ENCODE assay signal across 25 cellular contexts in genomic region chr14:51079085-51079484, GRCh38. TPM values are rescaled to one million over a fixed set of nuclear protein-coding genes. Genes with fewer than 3 reads are reported as not detected.
DNase-seq lines count a peak whose midpoint lies in the region; ATAC-seq and TF ChIP-seq lines count a peak whose summit lies in the region.
"Had no signal": no experiment of that assay in that cellular context is flagged by ENCODE, and none has a peak within 500 bp of the region (broad histone marks: within the 10 kb centered on the region; RNA-seq: fewer than 3 reads in every experiment).

No MANE protein-coding gene starts in this region.

- peaks cover 5% of the 10 kb centered on the region for H3K27me3 Mint-ChIP-seq in T-helper 2 cell treated with Interferon-gamma antibody and Interleukin-4, amounts not matched to agents 5 μg/mL and 100 μg/mL, for 36 hours (ENCODE audit: low read depth)
- peaks cover 2% of the 10 kb centered on the region for H3K27me3 Mint-ChIP-seq in activated naive CD8-positive, alpha-beta T cell treated with anti-CD3 and anti-CD28 coated beads, Interleukin-2, amount 50 U/mL, for 24 hours

- H3K27ac Mint-ChIP-seq in T-helper 2 cell treated with Interferon-gamma antibody and Interleukin-4, amounts not matched to agents 5 μg/mL and 100 μg/mL, for 36 hours, result no peak overlapping the region
- no peak overlapping the region for H3K27ac Mint-ChIP-seq in activated naive CD8-positive, alpha-beta T cell treated with anti-CD3 and anti-CD28 coated beads, Interleukin-2, amount 50 U/mL, for 24 hours
- H3K27ac Mint-ChIP-seq: activated T-cell treated with anti-CD3 and anti-CD28 coated beads, Interleukin-2, amount 50 U/mL, for 72 hours; nephron progenitor cell; stimulated activated naive CD8-positive, alpha-beta T cell treated with anti-CD3 and anti-CD28 coated beads, Interleukin-15, Interleukin-2, amounts not matched to agents 100 ng/mL and 50 ng/mL, for 24 hours; T-helper 17 cell had no signal

- H3K9me3 Mint-ChIP-seq in T-helper 2 cell treated with Interferon-gamma antibody and Interleukin-4, amounts not matched to agents 5 μg/mL and 100 μg/mL, for 36 hours, result no peaks in the 10 kb centered on the region
- H3K9me3 Mint-ChIP-seq in activated naive CD8-positive, alpha-beta T cell treated with anti-CD3 and anti-CD28 coated beads, Interleukin-2, amount 50 U/mL, for 24 hours, result no peaks in the 10 kb centered on the region
- H3K9me3 Mint-ChIP-seq: activated T-cell treated with anti-CD3 and anti-CD28 coated beads, Interleukin-2, amount 50 U/mL, for 72 hours; CD4-positive, CD25-positive, alpha-beta regulatory T cell; central memory CD8-positive, alpha-beta T cell; nephron progenitor cell; stimulated activated naive CD8-positive, alpha-beta T cell treated with anti-CD3 and anti-CD28 coated beads, Interleukin-15, Interleukin-2, amounts not matched to agents 100 ng/mL and 50 ng/mL, for 24 hours had no signal

- DNase-seq in HT-29 (ENCODE audit: low spot score) (peak; percentile 10), NOMO-1 treated with dmso at 0.1 percent for 144 hours (lab: John Stamatoyannopoulos, UW; ENCODE audit: unreplicated experiment) (peak; percentile 17), choroid plexus epithelial cell (ENCODE audit: low read depth) (peak; percentile 21), kidney tubule cell (ENCODE audit: low spot score) (peak; percentile 6), NCI-H524 (lab: John Stamatoyannopoulos, UW) (no peak)
- no peak for DNase-seq in T-helper 2 cell treated with Interferon-gamma antibody and Interleukin-4, amounts not matched to agents 5 μg/mL and 100 μg/mL, for 36 hours (ENCODE audit: low spot score)
- no peak for DNase-seq in activated naive CD8-positive, alpha-beta T cell treated with anti-CD3 and anti-CD28 coated beads, Interleukin-2, amount 50 U/mL, for 24 hours
- DNase-seq in activated effector memory CD4-positive, alpha-beta T cell treated with anti-CD3 and anti-CD28 coated beads, Interleukin-2, amount 50 U/mL, for 16 hours, result no peak
- DNase-seq: activated CD4-positive, alpha-beta T cell treated with anti-CD3 and anti-CD28 coated beads for 4 hours; activated naive CD4-positive, alpha-beta T cell treated with anti-CD3 and anti-CD28 coated beads, Interleukin-2, amount 50 U/mL, for 16 hours; activated T-cell treated with anti-CD3 and anti-CD28 coated beads, Interleukin-2, amount 50 U/mL, for 72 hours; CD4-positive, CD25-positive, alpha-beta regulatory T cell; IMR-90; lower lobe of right lung; NCI-H1436 treated with DMSO at 0.1 percent for 48 hours; NCI-H2107; nephron progenitor cell; posterior cingulate gyrus; RPMI8226; T-helper 17 cell; thyroid gland had no signal

- TF ChIP-seq CTCF in choroid plexus epithelial cell (conservative IDR thresholded peaks at IDR 0.05; ENCODE audit: low read depth, low read length), result no peak

- no peak overlapping the region for H3K4me3 ChIP-seq in choroid plexus epithelial cell (ENCODE audit: low read depth, low read length)
- H3K4me3 ChIP-seq: HAP-1, lower lobe of right lung, thyroid gland had no signal

- H3K4me3 Mint-ChIP-seq in T-helper 2 cell treated with Interferon-gamma antibody and Interleukin-4, amounts not matched to agents 5 μg/mL and 100 μg/mL, for 36 hours, result no peak overlapping the region
- H3K4me3 Mint-ChIP-seq in activated naive CD8-positive, alpha-beta T cell treated with anti-CD3 and anti-CD28 coated beads, Interleukin-2, amount 50 U/mL, for 24 hours, result no peak overlapping the region
- H3K4me3 Mint-ChIP-seq: activated T-cell treated with anti-CD3 and anti-CD28 coated beads, Interleukin-2, amount 50 U/mL, for 72 hours; CD4-positive, CD25-positive, alpha-beta regulatory T cell; central memory CD8-positive, alpha-beta T cell; nephron progenitor cell; stimulated activated naive CD8-positive, alpha-beta T cell treated with anti-CD3 and anti-CD28 coated beads, Interleukin-15, Interleukin-2, amounts not matched to agents 100 ng/mL and 50 ng/mL, for 24 hours; T-helper 17 cell had no signal

- H3K4me1 Mint-ChIP-seq in T-helper 2 cell treated with Interferon-gamma antibody and Interleukin-4, amounts not matched to agents 5 μg/mL and 100 μg/mL, for 36 hours (ENCODE audit: low read depth), result no peaks in the 10 kb centered on the region
- no peaks in the 10 kb centered on the region for H3K4me1 Mint-ChIP-seq in activated naive CD8-positive, alpha-beta T cell treated with anti-CD3 and anti-CD28 coated beads, Interleukin-2, amount 50 U/mL, for 24 hours
- H3K4me1 Mint-ChIP-seq: CD4-positive, CD25-positive, alpha-beta regulatory T cell; central memory CD8-positive, alpha-beta T cell; nephron progenitor cell; T-helper 17 cell had no signal

- ATAC-seq in activated naive CD8-positive, alpha-beta T cell treated with anti-CD3 and anti-CD28 coated beads, Interleukin-2, amount 50 U/mL, for 24 hours, result no peak
- ATAC-seq: activated T-cell treated with anti-CD3 and anti-CD28 coated beads, Interleukin-2, amount 50 U/mL, for 72 hours; lower lobe of right lung; sciatic nerve; T-helper 17 cell had no signal

- no peaks in the 10 kb centered on the region for H3K36me3 Mint-ChIP-seq in T-helper 2 cell treated with Interferon-gamma antibody and Interleukin-4, amounts not matched to agents 5 μg/mL and 100 μg/mL, for 36 hours (ENCODE audit: low read depth)
- no peaks in the 10 kb centered on the region for H3K36me3 Mint-ChIP-seq in activated naive CD8-positive, alpha-beta T cell treated with anti-CD3 and anti-CD28 coated beads, Interleukin-2, amount 50 U/mL, for 24 hours (ENCODE audit: low read depth)
- H3K36me3 Mint-ChIP-seq: CD4-positive, CD25-positive, alpha-beta regulatory T cell had no signal

RNA-seq across cellular contexts. Expression of gene TRIM9, which starts 15.8 kb away (rescaled TPM):
- not detected in 2 replicates for total RNA-seq in HT-29 (2014; rRNA removed; shearing (Covaris generic))

Comparison
In these comparisons a context has a peak if more than half of its experiments do, and no peak if none do; other contexts are left out.
1. DNase-seq: peak in HT-29 (single experiment), NOMO-1 treated with dmso at 0.1 percent for 144 hours (single experiment), choroid plexus epithelial cell (single experiment) and kidney tubule cell (single experiment); none in T-helper 2 cell treated with Interferon-gamma antibody and Interleukin-4, amounts not matched to agents 5 μg/mL and 100 μg/mL, for 36 hours (single experiment), activated naive CD8-positive, alpha-beta T cell treated with anti-CD3 and anti-CD28 coated beads, Interleukin-2, amount 50 U/mL, for 24 hours (single experiment), activated effector memory CD4-positive, alpha-beta T cell treated with anti-CD3 and anti-CD28 coated beads, Interleukin-2, amount 50 U/mL, for 16 hours (single experiment) and NCI-H524 (0 of 2).